Comparison of ENCODE assay signal across 23 cellular contexts in genomic region chr6:168122521-168122920, GRCh38. TPM values are rescaled to one million over a fixed set of nuclear protein-coding genes. Genes with fewer than 3 reads are reported as not detected.
A peak's percentile ranks its signal among the peaks of the same experiment; 100 is the strongest.
DNase-seq lines count a peak whose midpoint lies in the region; ATAC-seq and TF ChIP-seq lines count a peak whose summit lies in the region.
"Had no signal": no experiment of that assay in that cellular context is flagged by ENCODE, and none has a peak within 500 bp of the region (broad histone marks: within the 10 kb centered on the region; RNA-seq: fewer than 3 reads in every experiment).

No MANE protein-coding gene starts in this region.

- H3K9me3 Mint-ChIP-seq in H9 (peaks cover 3% of the 10 kb centered on the region in 2 experiments; a peak in 4 of 5 replicates), progenitor cell of endocrine pancreas (ENCODE audit: low read depth) (peaks cover 3% of the 10 kb centered on the region)

- no peak overlapping the region for H2BK12ac ChIP-seq in H9 (ENCODE audit: insufficient read length, low read depth, low read length)

- peaks cover 0 to 4% (median 3%) of the 10 kb centered on the region in 3 experiments; a peak in 2 of 7 replicates for H3K36me3 Mint-ChIP-seq in H9 (ENCODE audit: insufficient read depth in 1 of 3, low read depth in 3 of 3)
- no peaks in the 10 kb centered on the region for H3K36me3 Mint-ChIP-seq in progenitor cell of endocrine pancreas (ENCODE audit: insufficient read depth)
- no peaks in the 10 kb centered on the region for H3K36me3 Mint-ChIP-seq in T-helper 17 cell (ENCODE audit: low read depth)
- H3K36me3 Mint-ChIP-seq: CD4-positive, alpha-beta memory T cell had no signal

- H3K4me3 Mint-ChIP-seq in H9 = no peak overlapping the region
- no peak overlapping the region for H3K4me3 Mint-ChIP-seq in progenitor cell of endocrine pancreas (ENCODE audit: low read depth)
- H3K4me3 Mint-ChIP-seq in T-helper 17 cell = no peak overlapping the region
- H3K4me3 Mint-ChIP-seq: CD4-positive, alpha-beta memory T cell had no signal

- no peak overlapping the region for H2AK5ac ChIP-seq in H9 (ENCODE audit: insufficient read length, low read length)

- H4K5ac ChIP-seq in H9 (ENCODE audit: insufficient read length, low read depth, low read length) = no peak overlapping the region

- H3K36me3 ChIP-seq in esophagus muscularis mucosa = no peaks in the 10 kb centered on the region
- H3K36me3 ChIP-seq: BLaER1, Peyer's patch had no signal

- no peaks in the 10 kb centered on the region for H3K79me1 ChIP-seq in H9 (ENCODE audit: insufficient read depth, low read depth, low read length, poor library complexity, severe bottlenecking)

- no peak overlapping the region for H3K56ac ChIP-seq in H9 (ENCODE audit: insufficient read length, low read depth, low read length)

- TF ChIP-seq CTCF in H9 (conservative IDR thresholded peaks at IDR 0.05) (no peak), esophagus muscularis mucosa (IDR thresholded peaks at IDR 0.05) (no peak), progenitor cell of endocrine pancreas (IDR thresholded peaks at IDR 0.05; ENCODE audit: unreplicated experiment) (no peak)

- no peak overlapping the region for H4K91ac ChIP-seq in H9 (ENCODE audit: insufficient read length, low read depth, low read length)

- H3K27me3 ChIP-seq in H9 (ENCODE audit: insufficient read depth, low read length) (no peaks in the 10 kb centered on the region), esophagus muscularis mucosa (no peaks in the 10 kb centered on the region)
- H3K27me3 ChIP-seq: BLaER1, Peyer's patch had no signal

- no peak overlapping the region for H3K18ac ChIP-seq in H9 (ENCODE audit: insufficient read length, low read depth, low read length)

- no peak overlapping the region for H3K27ac ChIP-seq in H9 (ENCODE audit: insufficient read length, low read depth, low read length)
- H3K27ac ChIP-seq in esophagus muscularis mucosa (replicated peaks in 1 of 4) = no peak overlapping the region
- H3K27ac ChIP-seq: BLaER1, GM23248, Peyer's patch had no signal

- no peak overlapping the region for H2BK5ac ChIP-seq in H9 (ENCODE audit: insufficient read length, low read length)

- no peak overlapping the region for H3K14ac ChIP-seq in H9 (ENCODE audit: insufficient read depth, low read length)

- H3K27ac Mint-ChIP-seq in H9 = no peak overlapping the region
- H3K27ac Mint-ChIP-seq in progenitor cell of endocrine pancreas = no peak overlapping the region
- H3K27ac Mint-ChIP-seq in T-helper 17 cell = no peak overlapping the region
- H3K27ac Mint-ChIP-seq: CD4-positive, alpha-beta memory T cell had no signal

- H3K4me1 Mint-ChIP-seq in H9 (peaks cover 24 to 31% of the 10 kb centered on the region in 2 experiments), progenitor cell of endocrine pancreas (ENCODE audit: low read depth) (peaks cover 4% of the 10 kb centered on the region), T-helper 17 cell (no peaks in the 10 kb centered on the region)
- H3K4me1 Mint-ChIP-seq: CD4-positive, alpha-beta memory T cell had no signal

- ATAC-seq in HG03280 (IDR thresholded peaks at IDR 0.05; ENCODE audit: unreplicated experiment) (no peak), T-helper 17 cell (no peak)
- ATAC-seq: GM12878, HCT116, HepG2 had no signal

- H3K4me1 ChIP-seq in H9 (ENCODE audit: insufficient read depth, low read length) (no peaks in the 10 kb centered on the region), esophagus muscularis mucosa (no peaks in the 10 kb centered on the region)
- H3K4me1 ChIP-seq: BLaER1, Peyer's patch had no signal

- H2AFZ ChIP-seq in H9 (ENCODE audit: low read length) = no peak overlapping the region
- H2AFZ ChIP-seq: GM23248 had no signal

- no peak for TF ChIP-seq EP300 in esophagus muscularis mucosa (IDR thresholded peaks at IDR 0.05)

- H3K4ac ChIP-seq in H9 (ENCODE audit: low read depth, low read length) = no peak overlapping the region

- H3K23ac ChIP-seq in H9 (ENCODE audit: insufficient read length, low read depth, low read length) = no peak overlapping the region

- H3K23me2 ChIP-seq in H9 (ENCODE audit: insufficient read length, low read depth, low read length, poor library complexity, severe bottlenecking) = no peaks in the 10 kb centered on the region

- H3T11ph ChIP-seq in H9 (ENCODE audit: low read length) = no peak overlapping the region

- no peaks in the 10 kb centered on the region for H3K9me3 ChIP-seq in H9 (ENCODE audit: control insufficient read depth, low read depth, low read length)
- no peaks in the 10 kb centered on the region for H3K9me3 ChIP-seq in esophagus muscularis mucosa
- no peaks in the 10 kb centered on the region for H3K9me3 ChIP-seq in T-helper 17 cell (ENCODE audit: control insufficient read depth, low read length, poor library complexity, severe bottlenecking)
- H3K9me3 ChIP-seq: Peyer's patch had no signal

- no peak overlapping the region for H3K4me2 ChIP-seq in H9 (ENCODE audit: insufficient read depth, insufficient read length, low read length)
- H3K4me2 ChIP-seq: BLaER1 had no signal

- no peak overlapping the region for H2BK20ac ChIP-seq in H9 (ENCODE audit: low read depth, low read length, poor library complexity, severe bottlenecking)

- no peaks in the 10 kb centered on the region for H4K20me1 ChIP-seq in H9 (ENCODE audit: control insufficient read depth, insufficient read depth, insufficient read length)
- H4K20me1 ChIP-seq: BLaER1 had no signal

- TF ChIP-seq POLR2A in esophagus muscularis mucosa (IDR thresholded peaks at IDR 0.05; ENCODE audit: low read depth) = no peak

- no peak overlapping the region for H2BK120ac ChIP-seq in H9 (ENCODE audit: low read depth, low read length, poor library complexity, severe bottlenecking)

- H4K8ac ChIP-seq in H9 (replicated peaks; ENCODE audit: insufficient read length, low read depth, low read length) = no peak overlapping the region

- no peak overlapping the region for H2BK15ac ChIP-seq in H9 (ENCODE audit: low read depth, low read length)

- H3K9ac ChIP-seq in H9 (ENCODE audit: extremely low read depth, insufficient read length, low read length) = no peak overlapping the region
- H3K9ac ChIP-seq: BLaER1, GM23248 had no signal

- peak; percentile 8 for DNase-seq in D341Med (ENCODE audit: low spot score)
- peak; percentile 20 for DNase-seq in H9
- DNase-seq in esophagus muscularis mucosa (ENCODE audit: extremely low spot score) = peak; percentile 80
- DNase-seq in progenitor cell of endocrine pancreas (ENCODE audit: low spot score, unreplicated experiment) = peak; percentile 5
- DNase-seq in middle frontal gyrus (ENCODE audit: extremely low spot score, low spot score) = no peak
- DNase-seq in T-helper 17 cell = no peak
- no peak for DNase-seq in cortex of kidney (lab: John Stamatoyannopoulos, UW)
- DNase-seq: CD4-positive, alpha-beta memory T cell; EL; GM23248; KG1; NCI-H1105 treated with DMSO at 0.1 percent for 48 hours; NCI-H1694; NCI-H2081 treated with DMSO at 0.1 percent for 48 hours; NK-92 treated with Interleukin-12 subunit alpha and Interleukin-12 subunit beta, amount 100 ng/mL, for 24 hours had no signal

- intact Hi-C loops in esophagus muscularis mucosa (cut with DNase I) = no loop called here

- H3K27me3 Mint-ChIP-seq in H9 (ENCODE audit: low read depth) (peaks cover 14% of the 10 kb centered on the region), progenitor cell of endocrine pancreas (peaks cover 40% of the 10 kb centered on the region), T-helper 17 cell (peaks cover 7% of the 10 kb centered on the region)

- WGBS in H9 (ENCODE audit: extremely low coverage, insufficient read length, low lambda C conversion rate) = no CpG with 5 or more reads among the region's 9 CpGs
- 81% methylated on average over 8 of the region's 9 CpGs for WGBS in esophagus muscularis mucosa

- no peak overlapping the region for H3K4me3 ChIP-seq in esophagus muscularis mucosa
- H3K4me3 ChIP-seq: BLaER1, GM12878, GM23248, Peyer's patch had no signal

- no peaks in the 10 kb centered on the region for H3K79me2 ChIP-seq in H9 (ENCODE audit: insufficient read depth, low read length)

RNA-seq across cellular contexts. Expression of gene FRMD1, which starts 43.5 kb away (rescaled TPM):
- total RNA-seq in H9 (2021) (not detected in 2 replicates), esophagus muscularis mucosa (under 1 TPM in 1 of 4 donors, not detected in 3; 0.17 TPM), progenitor cell of endocrine pancreas (not detected in 2 replicates), T-helper 17 cell (not detected)
- total RNA-seq: A673; CD4-positive, alpha-beta memory T cell; GM12878; GM23248; HepG2; NCI-H460 had no signal

Comparison
In these comparisons a context has a peak if more than half of its experiments do, and no peak if none do; other contexts are left out.
1. DNase-seq: peak in D341Med (single experiment), H9 (single experiment), esophagus muscularis mucosa (single experiment) and progenitor cell of endocrine pancreas (single experiment); none in middle frontal gyrus (single experiment), T-helper 17 cell (0 of 3) and cortex of kidney (single experiment).